In genomic region chr9:130824079-130824478, GRCh38 we compare ENCODE assay signal across 15 cellular contexts. TPM values are rescaled to one million over a fixed set of nuclear protein-coding genes. Genes with fewer than 3 reads are reported as not detected.
DNase-seq lines count a peak whose midpoint lies in the region; ATAC-seq and TF ChIP-seq lines count a peak whose summit lies in the region.
"Had no signal": no experiment of that assay in that cellular context is flagged by ENCODE, and none has a peak within 500 bp of the region (broad histone marks: within the 10 kb centered on the region; RNA-seq: fewer than 3 reads in every experiment).

No MANE protein-coding gene starts in this region.

- DNase-seq in HFFc6 (no peak), body of pancreas (no peak), immature natural killer cell (no peak), NOMO-1 treated with DMSO at 0.1 percent for 48 hours (lab: John Stamatoyannopoulos, UW; ENCODE audit: unreplicated experiment) (no peak), NCI-H1105 (lab: John Stamatoyannopoulos, UW) (no peak)
- DNase-seq in activated CD4-positive, alpha-beta T cell treated with anti-CD3 and anti-CD28 coated beads, Interleukin-2, amount 10 ng/mL, durations not matched to agents 7 days and 5 days, result no peak
- DNase-seq: activated CD4-positive, alpha-beta T cell treated with anti-CD3 and anti-CD28 coated beads for 48 hours; activated naive CD4-positive, alpha-beta T cell treated with Interleukin-2 at 50 U/mL for 16 hours; GOT3; NCI-H1048; PC-3; stimulated activated CD4-positive, alpha-beta T cell treated with anti-CD3 and anti-CD28 coated beads, Interleukin-1b, Interleukin-23, amount 100 ng/mL, for 48 hours; upper lobe of left lung had no signal

- H3K27me3 Mint-ChIP-seq in HFFc6 (ENCODE audit: insufficient read depth) (no peaks in the 10 kb centered on the region), immature natural killer cell (ENCODE audit: low read depth in 3 of 3) (peaks cover 0 to 4% (median 2%) of the 10 kb centered on the region in 3 donors)
- H3K27me3 Mint-ChIP-seq in activated CD4-positive, alpha-beta T cell treated with anti-CD3 and anti-CD28 coated beads, Interleukin-2, amount 10 ng/mL, durations not matched to agents 7 days and 5 days, result no peaks in the 10 kb centered on the region

- POLR2A ChIA-PET in activated CD4-positive, alpha-beta T cell treated with anti-CD3 and anti-CD28 coated beads, Interleukin-2, amount 10 ng/mL, durations not matched to agents 7 days and 5 days (lab: Charles Lee), result no interaction called here

- H3K27ac ChIP-seq in body of pancreas (peak overlapping the region in 3 of 4 donors; percentile 19 to 39 (median 25)), skeletal muscle tissue (ENCODE audit: low read depth, low read length) (peak overlapping the region; percentile 53)

- H3K9me3 ChIP-seq in body of pancreas (no peaks in the 10 kb centered on the region), skeletal muscle tissue (ENCODE audit: control insufficient read depth in 3 of 3, low read length in 3 of 3) (no peaks in the 10 kb centered on the region)
- H3K9me3 ChIP-seq: upper lobe of left lung had no signal

- peak overlapping the region; percentile 72 for H3K4me3 Mint-ChIP-seq in HFFc6
- no peak overlapping the region for H3K4me3 Mint-ChIP-seq in immature natural killer cell
- no peak overlapping the region for H3K4me3 Mint-ChIP-seq in activated CD4-positive, alpha-beta T cell treated with anti-CD3 and anti-CD28 coated beads, Interleukin-2, amount 10 ng/mL, durations not matched to agents 7 days and 5 days

- H3K36me3 Mint-ChIP-seq in HFFc6 (ENCODE audit: low read depth) (peaks cover 14% of the 10 kb centered on the region), immature natural killer cell (peaks cover 0 to 8% (median 7%) of the 10 kb centered on the region in 3 donors)
- H3K36me3 Mint-ChIP-seq in activated CD4-positive, alpha-beta T cell treated with anti-CD3 and anti-CD28 coated beads, Interleukin-2, amount 10 ng/mL, durations not matched to agents 7 days and 5 days (ENCODE audit: low read depth), result peaks cover 5% of the 10 kb centered on the region

- peaks cover 36% of the 10 kb centered on the region for H3K4me1 Mint-ChIP-seq in HFFc6 (ENCODE audit: low read depth)
- H3K4me1 Mint-ChIP-seq in immature natural killer cell, result peaks cover 1 to 21% of the 10 kb centered on the region in 2 donors
- no peaks in the 10 kb centered on the region for H3K4me1 Mint-ChIP-seq in activated CD4-positive, alpha-beta T cell treated with anti-CD3 and anti-CD28 coated beads, Interleukin-2, amount 10 ng/mL, durations not matched to agents 7 days and 5 days

- peaks cover 19% of the 10 kb centered on the region for H3K4me1 ChIP-seq in body of pancreas
- H3K4me1 ChIP-seq in skeletal muscle tissue (ENCODE audit: control insufficient read depth in 3 of 3, insufficient read depth in 3 of 3, low read length in 3 of 3), result peaks cover 27 to 36% (median 29%) of the 10 kb centered on the region in 3 donors

- CTCF ChIA-PET in activated CD4-positive, alpha-beta T cell treated with anti-CD3 and anti-CD28 coated beads, Interleukin-2, amount 10 ng/mL, durations not matched to agents 7 days and 5 days (lab: Charles Lee), result interaction anchor here (1.3 kb wide), 1 partner anchor 12 kb away, joined by 3 read pairs; no protein-coding TSS in a partner anchor

- H3K27ac Mint-ChIP-seq in HFFc6, result peak overlapping the region; percentile 87
- H3K27ac Mint-ChIP-seq in immature natural killer cell, result peak overlapping the region in 5 of 6 donors; percentile 18 to 80 (median 49)
- H3K27ac Mint-ChIP-seq in activated CD4-positive, alpha-beta T cell treated with anti-CD3 and anti-CD28 coated beads, Interleukin-2, amount 10 ng/mL, durations not matched to agents 7 days and 5 days, result no peak overlapping the region

- WGBS in body of pancreas, 2 donors, result 63 to 67% methylated on average over 2 of the region's 2 CpGs

- TF ChIP-seq CTCF in HFFc6 (IDR thresholded peaks at IDR 0.05) (no peak), body of pancreas (IDR thresholded peaks at IDR 0.05) (no peak)

- TF ChIP-seq POLR2A in body of pancreas (IDR thresholded peaks at IDR 0.05), result no peak

- peak overlapping the region in 2 of 3 donors; percentile 4 to 34 for H3K9ac ChIP-seq in skeletal muscle tissue (ENCODE audit: low read depth in 1 of 3, low read length in 3 of 3)

- ATAC-seq in body of pancreas, result no peak
- ATAC-seq in GM19463 (IDR thresholded peaks at IDR 0.05; ENCODE audit: unreplicated experiment), result no peak
- ATAC-seq: PC-3 had no signal

- intact Hi-C loops in body of pancreas (cut with DNase I), result no loop called here

- H3K9me3 Mint-ChIP-seq in HFFc6, result peaks cover 13% of the 10 kb centered on the region
- H3K9me3 Mint-ChIP-seq in immature natural killer cell, result peaks cover 0 to 6% (median under 1%) of the 10 kb centered on the region in 6 donors
- H3K9me3 Mint-ChIP-seq in activated CD4-positive, alpha-beta T cell treated with anti-CD3 and anti-CD28 coated beads, Interleukin-2, amount 10 ng/mL, durations not matched to agents 7 days and 5 days, result peaks cover 5% of the 10 kb centered on the region

- H3K4me3 ChIP-seq in body of pancreas, result no peak overlapping the region
- H3K4me3 ChIP-seq in skeletal muscle tissue (ENCODE audit: low read length in 3 of 3), result no peak overlapping the region
- H3K4me3 ChIP-seq: upper lobe of left lung had no signal

- H3K27me3 ChIP-seq in body of pancreas, result no peaks in the 10 kb centered on the region
- no peaks in the 10 kb centered on the region for H3K27me3 ChIP-seq in skeletal muscle tissue (ENCODE audit: control insufficient read depth in 3 of 3, insufficient read depth in 3 of 3, low read length in 3 of 3)
- H3K27me3 ChIP-seq: upper lobe of left lung had no signal

- H3K36me3 ChIP-seq in body of pancreas (replicated peaks in 1 of 2; ENCODE audit: insufficient read depth in 1 of 2, low read depth in 2 of 2) (no peaks in the 10 kb centered on the region), skeletal muscle tissue (ENCODE audit: control insufficient read depth in 3 of 3, insufficient read depth in 3 of 3, low read length in 3 of 3) (no peaks in the 10 kb centered on the region)
- H3K36me3 ChIP-seq: upper lobe of left lung had no signal

RNA-seq across cellular contexts. Expression of gene ABL1, which starts 11.0 kb away (rescaled TPM):
- 10 to 100 TPM; 56.0 to 63.5 (median 62.8) TPM for total RNA-seq in HFFc6 (2021; fragmentation: NEBNext Ultra II Directional; extraction: Animal tissue kit (Norgen Biotek cat#: 25700))
- total RNA-seq in body of pancreas (10 to 100 TPM; 23.3 to 29.0 TPM), skeletal muscle tissue (27.7 TPM)
- 10 to 100 TPM in 1 of 3 donors, 1 to 10 TPM in 1, under 1 TPM in 1; 0.25 to 19.2 (median 5.0) TPM for polyA plus RNA-seq in immature natural killer cell
- 10 to 100 TPM; 33.5 to 37.3 TPM for total RNA-seq in activated CD4-positive, alpha-beta T cell treated with anti-CD3 and anti-CD28 coated beads, Interleukin-2, amount 10 ng/mL, durations not matched to agents 7 days and 5 days
